ENCODE assay signal across 13 cellular contexts in the genomic region with DNA sequence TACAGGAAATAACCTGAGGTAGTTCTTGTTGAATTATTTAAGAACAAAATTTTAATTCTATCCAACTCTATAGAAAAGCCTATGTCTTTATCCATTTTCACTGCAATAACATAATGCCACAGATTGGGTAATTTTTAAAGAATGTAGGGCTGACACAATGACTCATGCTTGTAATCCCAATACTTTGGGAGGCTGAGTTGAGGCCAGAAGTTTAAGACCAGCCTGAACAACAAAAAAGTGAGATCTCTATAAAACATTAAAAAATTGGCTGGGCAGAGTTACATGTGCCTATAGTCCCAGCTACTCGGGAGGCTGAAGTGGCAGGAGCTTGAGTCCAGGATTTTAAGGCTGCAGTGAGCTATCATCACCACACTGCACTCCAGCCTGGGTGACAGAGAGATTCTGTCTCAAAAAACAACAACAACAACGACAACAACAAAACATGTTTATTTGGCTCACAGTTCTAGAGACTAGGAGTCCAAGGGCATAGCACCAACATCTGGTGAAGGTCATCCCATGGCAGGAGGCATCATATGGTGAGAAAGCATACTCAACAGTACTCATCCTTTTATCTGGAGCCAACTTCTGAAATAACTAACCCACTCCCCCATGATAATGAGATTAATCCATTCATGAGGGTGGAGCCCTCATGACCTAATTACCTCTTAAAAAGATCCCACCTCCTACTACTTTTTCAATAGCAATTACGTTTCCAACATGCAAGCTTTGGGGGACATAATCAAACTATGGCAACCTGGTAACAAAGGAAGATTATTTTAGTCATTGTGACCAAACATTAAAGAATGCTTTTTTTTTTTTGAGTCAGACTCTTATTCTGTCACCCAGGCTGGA. TPM values are rescaled to one million over a fixed set of nuclear protein-coding genes. Genes with fewer than 3 reads are reported as not detected.
DNase-seq lines count a peak whose midpoint lies in the region; ATAC-seq and TF ChIP-seq lines count a peak whose summit lies in the region.
"Had no signal": no experiment of that assay in that cellular context is flagged by ENCODE, and none has a peak within 500 bp of the region (broad histone marks: within the 10 kb centered on the region; RNA-seq: fewer than 3 reads in every experiment).

No MANE protein-coding gene starts in this region.

- no peaks in the 10 kb centered on the region for H3K36me3 ChIP-seq in adipocyte (ENCODE audit: control insufficient read depth, insufficient read depth, low read length, severe bottlenecking)

- peak overlapping the region; percentile 65 for H3K9ac ChIP-seq in adipocyte (ENCODE audit: low read length)

- POLR2A ChIA-PET in AG04450 (lab: Yijun Ruan, JAX): no interaction called here

- intact Hi-C loops in left ventricle myocardium superior (cut with micrococcal nuclease): no loop called here

- no peak for TF ChIP-seq CTCF in AG04450 (IDR thresholded peaks at IDR 0.05; ENCODE audit: low read depth, low read length)

- H3K9me3 ChIP-seq in AG04450 (ENCODE audit: control insufficient read depth, insufficient read depth, low read length): no peaks in the 10 kb centered on the region; the same call in 1 of the 2 replicates
- H3K9me3 ChIP-seq in adipocyte (ENCODE audit: control insufficient read depth, low read length): no peaks in the 10 kb centered on the region
- H3K9me3 ChIP-seq: mucosa of descending colon had no signal

- ATAC-seq in left ventricle myocardium superior (peak; percentile 34), GM19467 (IDR thresholded peaks at IDR 0.05; ENCODE audit: unreplicated experiment) (no peak), HG02885 (IDR thresholded peaks at IDR 0.05; ENCODE audit: poor library complexity, unreplicated experiment) (no peak)
- ATAC-seq: mucosa of descending colon had no signal

- DNase-seq in AG04450 (ENCODE audit: low read depth, low spot score) (no peak), HS-5 (ENCODE audit: low read depth) (peak; percentile 67), adipocyte (ENCODE audit: low read depth) (peak; percentile 86), left ventricle myocardium superior (no peak), NCI-H2227 (lab: John Stamatoyannopoulos, UW; ENCODE audit: unreplicated experiment) (no peak), NCI-H1930 (lab: John Stamatoyannopoulos, UW) (no peak)
- DNase-seq: activated naive CD4-positive, alpha-beta T cell treated with anti-CD3 and anti-CD28 coated beads, Interleukin-2, amount 50 U/mL, for 16 hours; CD4-positive, alpha-beta memory T cell; H7; mucosa of descending colon; NCI-H510A had no signal

- CTCF ChIA-PET in AG04450 (lab: Charles Lee): no interaction called here

- peak overlapping the region; percentile 84 for H3K27ac ChIP-seq in AG04450 (ENCODE audit: low read depth, low read length)

- H3K4me1 ChIP-seq in adipocyte (ENCODE audit: control insufficient read depth, insufficient read depth, low read length): peaks cover 33% of the 10 kb centered on the region

- no peak overlapping the region for H3K4me3 ChIP-seq in AG04450 (ENCODE audit: low read depth, low read length)
- H3K4me3 ChIP-seq in adipocyte (ENCODE audit: low read length): peak overlapping the region; percentile 35
- H3K4me3 ChIP-seq: mucosa of descending colon had no signal

- H3K27me3 ChIP-seq in AG04450 (ENCODE audit: control insufficient read depth, insufficient read depth, low read length) (no peaks in the 10 kb centered on the region), adipocyte (replicated peaks; ENCODE audit: control insufficient read depth, insufficient read depth, low read length) (no peaks in the 10 kb centered on the region)

RNA-seq across cellular contexts. Expression of a gene that starts 59.6 kb away (rescaled TPM):
- 13.9 and 19.2 TPM in 2 replicates for polyA plus RNA-seq in AG04450 (2011; rRNA removed)
- 85.7 and 109 TPM in 2 replicates for polyA minus RNA-seq in AG04450 (2011; rRNA and poly(A)+ RNA removed)
- total RNA-seq in left ventricle myocardium superior: 8.4 TPM

Comparison
In these comparisons a context has a peak if more than half of its experiments do, and no peak if none do; other contexts are left out.
1. DNase-seq: peak in HS-5 (single experiment) and adipocyte (single experiment); none in AG04450 (single experiment), left ventricle myocardium superior (single experiment), NCI-H2227 (single experiment) and NCI-H1930 (0 of 2).